17 cellular contexts compared by ENCODE assay signal in genomic region chr10:75071164-75071489, GRCh38. TPM values are rescaled to one million over a fixed set of nuclear protein-coding genes. Genes with fewer than 3 reads are reported as not detected.
DNase-seq lines count a peak whose midpoint lies in the region; ATAC-seq and TF ChIP-seq lines count a peak whose summit lies in the region.
"Had no signal": no experiment of that assay in that cellular context is flagged by ENCODE, and none has a peak within 500 bp of the region (broad histone marks: within the 10 kb centered on the region; RNA-seq: fewer than 3 reads in every experiment).

No MANE protein-coding gene starts in this region.

- peak overlapping the region; percentile 93 for H3K27ac ChIP-seq in WERI-Rb-1
- peak overlapping the region; percentile 58 for H3K27ac ChIP-seq in right cardiac atrium (ENCODE audit: low read length)
- H3K27ac ChIP-seq in ascending aorta = no peak overlapping the region
- H3K27ac ChIP-seq: Peyer's patch had no signal

- peak; percentile 43 to 56 for ATAC-seq in right cardiac atrium
- ATAC-seq in activated CD4-positive, CD25-positive, alpha-beta regulatory T cell treated with anti-CD3 and anti-CD28 coated beads, Interleukin-2, amount 50 U/mL, for 24 hours = no peak
- ATAC-seq in sciatic nerve = no peak

- TF ChIP-seq CTCF in WERI-Rb-1 (IDR thresholded peaks at IDR 0.05; ENCODE audit: low read depth, low read length) = no peak
- no peak for TF ChIP-seq CTCF in type B pancreatic cell (conservative IDR thresholded peaks at IDR 0.05)
- no peak for TF ChIP-seq CTCF in ascending aorta (IDR thresholded peaks at IDR 0.05)

- no peaks in the 10 kb centered on the region for H3K36me3 ChIP-seq in WERI-Rb-1
- H3K36me3 ChIP-seq in ascending aorta = no peaks in the 10 kb centered on the region
- H3K36me3 ChIP-seq: Peyer's patch, uterus had no signal

- H3K9me3 Mint-ChIP-seq in type B pancreatic cell = no peaks in the 10 kb centered on the region
- H3K9me3 Mint-ChIP-seq: central memory CD8-positive, alpha-beta T cell; IgD-negative memory B cell; memory B cell had no signal

- H3K4me1 ChIP-seq in right cardiac atrium (ENCODE audit: control insufficient read depth, insufficient read depth, low read length) (peaks cover 2% of the 10 kb centered on the region), ascending aorta (no peaks in the 10 kb centered on the region)
- H3K4me1 ChIP-seq: Peyer's patch, uterus had no signal

- peaks cover 5% of the 10 kb centered on the region for H3K27me3 Mint-ChIP-seq in type B pancreatic cell
- H3K27me3 Mint-ChIP-seq: central memory CD8-positive, alpha-beta T cell; IgD-negative memory B cell had no signal

- no peaks in the 10 kb centered on the region for H3K36me3 Mint-ChIP-seq in type B pancreatic cell
- H3K36me3 Mint-ChIP-seq: IgD-negative memory B cell, memory B cell had no signal

- WGBS in right cardiac atrium = 28% methylated on average over 4 of the region's 4 CpGs

- no peak overlapping the region for H3K4me3 Mint-ChIP-seq in type B pancreatic cell
- H3K4me3 Mint-ChIP-seq: central memory CD8-positive, alpha-beta T cell; IgD-negative memory B cell; memory B cell had no signal

- H3K9me3 ChIP-seq in WERI-Rb-1 (ENCODE audit: severe bottlenecking) (peaks cover 9% of the 10 kb centered on the region), right cardiac atrium (ENCODE audit: control insufficient read depth, low read length) (no peaks in the 10 kb centered on the region), ascending aorta (no peaks in the 10 kb centered on the region)
- H3K9me3 ChIP-seq: Peyer's patch, uterus had no signal

- H3K27me3 ChIP-seq in WERI-Rb-1 (ENCODE audit: insufficient read depth, low read depth, severe bottlenecking) = no peaks in the 10 kb centered on the region
- H3K27me3 ChIP-seq in right cardiac atrium (ENCODE audit: control insufficient read depth, insufficient read depth) = no peaks in the 10 kb centered on the region
- H3K27me3 ChIP-seq in ascending aorta = no peaks in the 10 kb centered on the region
- H3K27me3 ChIP-seq: Peyer's patch, uterus had no signal

- H3K27ac Mint-ChIP-seq in type B pancreatic cell = peak overlapping the region; percentile 78
- H3K27ac Mint-ChIP-seq: IgD-negative memory B cell, memory B cell had no signal

- H3K4me3 ChIP-seq in WERI-Rb-1 (ENCODE audit: low read depth, low read length) (no peak overlapping the region), right cardiac atrium (ENCODE audit: low read length) (no peak overlapping the region), ascending aorta (no peak overlapping the region)
- H3K4me3 ChIP-seq: Peyer's patch, uterus had no signal

- peaks cover 28% of the 10 kb centered on the region for H3K4me1 Mint-ChIP-seq in type B pancreatic cell (ENCODE audit: unreplicated experiment)
- H3K4me1 Mint-ChIP-seq: memory B cell had no signal

- peak; percentile 73 for DNase-seq in NCI-H82 (lab: John Stamatoyannopoulos, UW)
- DNase-seq in NCI-H82 treated with DMSO at 0.1 percent for 48 hours (lab: John Stamatoyannopoulos, UW; ENCODE audit: unreplicated experiment) = no peak
- DNase-seq in WERI-Rb-1 = peak; percentile 42
- no peak for DNase-seq in right cardiac atrium
- DNase-seq in type B pancreatic cell (ENCODE audit: extremely low spot score, unreplicated experiment) = no peak
- DNase-seq in ascending aorta (ENCODE audit: low spot score in 2 of 2) = no peak
- DNase-seq in sciatic nerve (ENCODE audit: low spot score) = no peak
- DNase-seq: activated gamma-delta T cell; NCI-H2081 treated with DMSO at 0.1 percent for 48 hours; Peyer's patch; stimulated activated CD4-positive, alpha-beta T cell treated with anti-CD3 and anti-CD28 coated beads, Interleukin-1b, Interleukin-23, amount 100 ng/mL, for 48 hours; T-helper 9 cell had no signal

- intact Hi-C loops in right cardiac atrium (cut with DNase I) = no loop called here
- intact Hi-C loops in ascending aorta (cut with DNase I) = no loop called here
- intact Hi-C loops in sciatic nerve (cut with DNase I) = no loop called here

RNA-seq across cellular contexts. Expression of gene SAMD8, which starts 40.3 kb away (rescaled TPM):
- 10 to 100 TPM; 21.4 to 26.7 (median 24.5) TPM for total RNA-seq in right cardiac atrium
- 8.8 TPM for polyA plus RNA-seq in right cardiac atrium
- total RNA-seq in type B pancreatic cell (ENCODE audit: low replicate concordance) = 15.7 and 17.3 TPM in 2 replicates
- 16.5 TPM for total RNA-seq in ascending aorta
- total RNA-seq in sciatic nerve = 51.4 TPM

Comparison
In these comparisons a context has a peak if more than half of its experiments do, and no peak if none do; other contexts are left out.
1. DNase-seq: peak in NCI-H82 (single experiment) and WERI-Rb-1 (single experiment); none in NCI-H82 treated with DMSO at 0.1 percent for 48 hours (single experiment), right cardiac atrium (0 of 3), type B pancreatic cell (single experiment), ascending aorta (0 of 2) and sciatic nerve (single experiment).
2. H3K27ac ChIP-seq: peak in WERI-Rb-1 (single experiment) and right cardiac atrium (single experiment); none in ascending aorta (0 of 2).
3. ATAC-seq: peak in right cardiac atrium (2 of 2); none in activated CD4-positive, CD25-positive, alpha-beta regulatory T cell treated with anti-CD3 and anti-CD28 coated beads, Interleukin-2, amount 50 U/mL, for 24 hours (0 of 2) and sciatic nerve (single experiment).